Comparison of ENCODE assay signal across 8 cellular contexts in the genomic region with DNA sequence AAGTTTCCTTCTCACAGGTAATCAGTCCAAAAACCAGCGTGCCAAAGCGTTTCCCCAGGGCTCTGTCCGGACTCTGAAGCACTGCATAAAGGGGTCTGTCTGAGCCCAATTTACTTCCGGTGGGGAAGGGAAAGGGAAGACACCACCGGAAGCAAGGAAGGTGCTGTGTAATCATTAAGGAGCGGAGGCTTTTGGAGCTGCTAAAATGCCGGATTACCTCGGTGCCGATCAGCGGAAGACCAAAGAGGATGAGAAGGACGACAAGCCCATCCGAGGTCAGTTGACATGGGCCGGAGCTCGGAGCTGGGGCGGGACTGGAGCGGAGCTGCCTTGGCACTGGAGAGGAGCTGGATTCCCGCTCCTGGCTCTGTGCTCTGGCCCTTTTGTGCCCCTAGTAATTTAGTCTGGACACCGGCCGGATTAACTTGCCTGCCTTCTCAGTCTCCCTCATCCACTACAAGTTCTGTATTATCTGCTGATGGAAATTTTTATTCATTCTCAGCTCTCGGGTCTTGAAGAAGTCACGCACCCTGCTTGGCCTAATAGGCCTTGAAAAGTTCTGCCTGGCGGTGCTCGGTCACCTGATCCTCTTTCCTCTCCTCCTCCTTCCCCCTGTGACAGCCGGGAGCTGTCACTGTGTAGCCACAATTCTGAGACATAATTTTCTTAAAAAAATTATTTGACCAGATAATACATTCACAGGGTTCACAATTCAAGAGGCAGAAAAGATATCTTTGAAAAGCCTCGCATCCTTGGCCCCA. TPM values are rescaled to one million over a fixed set of nuclear protein-coding genes. Genes with fewer than 3 reads are reported as not detected.
DNase-seq lines count a peak whose midpoint lies in the region; ATAC-seq and TF ChIP-seq lines count a peak whose summit lies in the region.

PSMC2 (plus strand) TSS at position 137 of the 761 bp plus-strand sequence; CDS start at position 206, 69 bp downstream.

- intact Hi-C loops in aorta (cut with DNase I), result no loop called here

- H3K9me3 ChIP-seq in hepatocyte (ENCODE audit: low read depth), result no peaks in the 10 kb centered on the region
- H3K9me3 ChIP-seq in aorta (ENCODE audit: control insufficient read depth, low read length), result no peaks in the 10 kb centered on the region

- H3K9me2 ChIP-seq in hepatocyte (replicated peaks; ENCODE audit: insufficient read depth), result no peaks in the 10 kb centered on the region

- 2% methylated on average over 25 of the region's 25 CpGs for WGBS in hepatocyte (ENCODE audit: low lambda C conversion rate, missing lambda C conversion rate)
- WGBS in aorta, 2 donors, result 0% methylated on average over 25 of the region's 25 CpGs

- H2AFZ ChIP-seq in hepatocyte, result peak within 1 kb of the TSS; percentile 75

- peaks cover 75% of the 10 kb centered on the region for H3K79me2 ChIP-seq in hepatocyte

- DNase-seq in NCI-H2081 (lab: John Stamatoyannopoulos, UW) (peak; percentile 93 to 97), T-helper 9 cell (peak; percentile 68), astrocyte of the cerebellum (ENCODE audit: low read depth) (peak; percentile 85), hepatocyte (ENCODE audit: low spot score) (peak; percentile 85), renal cortical epithelial cell (ENCODE audit: low read depth) (peak; percentile 86), aorta (peak; percentile 85 to 86)

- H3K4me3 ChIP-seq in astrocyte of the cerebellum (ENCODE audit: low read depth, low read length) (peak within 1 kb of the TSS; percentile 95), hepatocyte (peak within 1 kb of the TSS; percentile 59), aorta (ENCODE audit: low read length in 2 of 2) (peak within 1 kb of the TSS; percentile 91 to 95)

- H4K20me1 ChIP-seq in hepatocyte (ENCODE audit: insufficient read depth, poor library complexity, severe bottlenecking), result peaks cover 36% of the 10 kb centered on the region

- in situ Hi-C loops in astrocyte of the cerebellum (cut with HindIII; ENCODE audit: low sequenced_read_pairs), result no loop called here

- H3K4me1 ChIP-seq in hepatocyte (ENCODE audit: insufficient read depth), result peaks cover 29% of the 10 kb centered on the region
- H3K4me1 ChIP-seq in aorta (ENCODE audit: control insufficient read depth in 1 of 2, insufficient read depth in 2 of 2, low read length in 2 of 2), result peaks cover 2 to 16% of the 10 kb centered on the region in 2 donors

- TF ChIP-seq CTCF in astrocyte of the cerebellum (IDR thresholded peaks at IDR 0.05; ENCODE audit: low read depth, low read length, missing control alignments) (no peak), hepatocyte (IDR thresholded peaks at IDR 0.05; ENCODE audit: poor library complexity) (no peak)

- H3K4me2 ChIP-seq in hepatocyte, result peak within 1 kb of the TSS; percentile 96

- H3K36me3 ChIP-seq in hepatocyte (replicated peaks; ENCODE audit: insufficient read depth, low read depth) (no peaks in the 10 kb centered on the region), aorta (ENCODE audit: control insufficient read depth in 1 of 2, insufficient read depth in 2 of 2, low read length in 1 of 2) (no peaks in the 10 kb centered on the region)

- H3K27ac ChIP-seq in hepatocyte (peak within 1 kb of the TSS; percentile 92), aorta (ENCODE audit: low read depth in 1 of 2, low read length in 2 of 2) (peak within 1 kb of the TSS; percentile 72 to 90)

- no peaks in the 10 kb centered on the region for H3K27me3 ChIP-seq in hepatocyte
- no peaks in the 10 kb centered on the region for H3K27me3 ChIP-seq in aorta (ENCODE audit: control insufficient read depth in 1 of 2, insufficient read depth in 2 of 2, low read length in 1 of 2)

- peak; percentile 72 for ATAC-seq in GM18517 (IDR thresholded peaks at IDR 0.05; ENCODE audit: unreplicated experiment)
- peak; percentile 66 for ATAC-seq in HG03039 (IDR thresholded peaks at IDR 0.05; ENCODE audit: unreplicated experiment)
- peak; percentile 90 for ATAC-seq in aorta (ENCODE audit: low FRiP score)

RNA-seq across cellular contexts. Expression of gene PSMC2, which starts in this region (rescaled TPM):
- total RNA-seq in hepatocyte (126 and 158 TPM in 2 replicates), renal cortical epithelial cell (228 and 270 TPM in 2 replicates), aorta (10 to 100 TPM; 81.8 to 97.3 TPM)
- polyA plus RNA-seq in hepatocyte (138 and 143 TPM in 2 replicates), aorta (100 to 1,000 TPM; 107 to 119 TPM)

Comparison
In these comparisons a context has a peak if more than half of its experiments do, and no peak if none do; other contexts are left out.
1. Peak in every context shown above with its lines: DNase-seq, ATAC-seq, H3K4me3 ChIP-seq and H3K27ac ChIP-seq.